In the genomic region with DNA sequence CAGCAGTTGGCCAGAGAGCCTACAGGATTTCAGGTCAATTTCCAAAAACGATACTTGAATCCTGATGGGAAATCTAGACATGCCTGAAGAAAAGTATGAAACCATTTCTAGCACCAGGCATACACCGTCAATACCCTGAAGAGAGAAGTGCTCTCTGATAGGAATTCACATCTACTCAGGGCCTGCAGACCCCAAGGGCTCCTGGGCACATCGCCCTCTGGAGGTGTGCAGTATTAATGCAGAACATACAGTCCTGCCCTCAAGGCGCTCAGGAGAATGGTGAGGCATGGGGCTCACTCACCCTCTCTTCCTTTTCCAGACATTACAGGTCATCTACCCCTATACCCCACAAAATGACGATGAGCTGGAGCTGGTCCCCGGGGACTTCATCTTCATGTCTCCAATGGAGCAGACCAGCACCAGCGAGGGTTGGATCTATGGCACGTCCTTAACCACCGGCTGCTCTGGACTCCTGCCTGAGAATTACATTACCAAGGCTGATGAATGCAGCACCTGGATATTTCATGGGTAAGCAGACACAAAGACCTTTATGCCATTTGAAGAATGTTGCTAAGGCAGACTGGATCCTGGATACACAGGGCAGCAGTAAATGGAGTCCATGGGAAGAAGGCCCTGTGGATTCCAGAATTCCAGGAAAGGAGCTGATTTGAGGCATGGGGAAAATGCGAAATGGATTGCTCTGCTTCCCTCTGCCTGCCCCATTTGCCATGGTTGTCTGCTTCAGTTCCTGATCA, we compare ENCODE assay signal across 18 cellular contexts. TPM values are rescaled to one million over a fixed set of nuclear protein-coding genes. Genes with fewer than 3 reads are reported as not detected.
DNase-seq lines count a peak whose midpoint lies in the region; ATAC-seq and TF ChIP-seq lines count a peak whose summit lies in the region.
"Had no signal": no experiment of that assay in that cellular context is flagged by ENCODE, and none has a peak within 500 bp of the region (broad histone marks: within the 10 kb centered on the region; RNA-seq: fewer than 3 reads in every experiment).

No MANE protein-coding gene starts in this region.

- CTCF ChIA-PET in IMR-90 (lab: Yijun Ruan, JAX) = interaction anchor here (0.7 to 0.8 kb wide), 2 partner anchors 9 to 68 kb away, joined by 3 read pairs; no protein-coding TSS in a partner anchor

- no peak overlapping the region for H3K27ac ChIP-seq in IMR-90 (ENCODE audit: insufficient read depth, low read length)
- H3K27ac ChIP-seq in effector memory CD4-positive, alpha-beta T cell (ENCODE audit: insufficient read depth, low read length, poor library complexity, severe bottlenecking) = no peak overlapping the region
- H3K27ac ChIP-seq: gastrocnemius medialis, left lung, Peyer's patch, skin epidermis, thyroid gland had no signal

- H3K4me3 Mint-ChIP-seq in chondrocyte (ENCODE audit: unreplicated experiment) (no peak overlapping the region), osteocyte (ENCODE audit: unreplicated experiment) (no peak overlapping the region)

- no peak overlapping the region for H3K14ac ChIP-seq in IMR-90 (replicated peaks; ENCODE audit: low read depth, low read length)

- H3K4me1 Mint-ChIP-seq in chondrocyte (ENCODE audit: low read depth) = peaks cover 31% of the 10 kb centered on the region
- H3K4me1 Mint-ChIP-seq in osteocyte (ENCODE audit: unreplicated experiment) = peaks cover 41% of the 10 kb centered on the region

- no peaks in the 10 kb centered on the region for H3K9me3 ChIP-seq in IMR-90 (ENCODE audit: control insufficient read depth, insufficient read depth, low read length)
- H3K9me3 ChIP-seq in effector memory CD4-positive, alpha-beta T cell (ENCODE audit: control insufficient read depth, low read length) = no peaks in the 10 kb centered on the region
- H3K9me3 ChIP-seq: gastrocnemius medialis, left lung, Peyer's patch, thyroid gland had no signal

- no peaks in the 10 kb centered on the region for H3K27me3 ChIP-seq in IMR-90 (ENCODE audit: control insufficient read depth, insufficient read depth, low read length)
- no peaks in the 10 kb centered on the region for H3K27me3 ChIP-seq in effector memory CD4-positive, alpha-beta T cell (replicated peaks; ENCODE audit: control insufficient read depth, insufficient read depth, low read length, poor library complexity, severe bottlenecking)
- H3K27me3 ChIP-seq: gastrocnemius medialis, left lung, Peyer's patch, thyroid gland had no signal

- no peak overlapping the region for H3K4me2 ChIP-seq in IMR-90 (ENCODE audit: low read depth, low read length)

- peaks cover 4% of the 10 kb centered on the region for H3K9me1 ChIP-seq in IMR-90 (ENCODE audit: insufficient read depth, low read length)

- H4K8ac ChIP-seq in IMR-90 (ENCODE audit: low read depth in 2 of 2, low read length in 2 of 2) = no peak overlapping the region

- H3K9ac ChIP-seq in IMR-90 (ENCODE audit: low read depth, low read length) = no peak overlapping the region

- BruUV-seq in IMR-90 (replicated peaks; lab: Mats Ljungman, UMichigan) = no TSS peak

- TF ChIP-seq RAD21 in IMR-90 (IDR thresholded peaks at IDR 0.05; ENCODE audit: low read length) = no peak

- POLR2A ChIA-PET in IMR-90 (lab: Charles Lee; ENCODE audit: unreplicated experiment) = no interaction called here

- H3K23ac ChIP-seq in IMR-90 (ENCODE audit: low read depth, low read length) = no peak overlapping the region

- no peak overlapping the region for H3K4ac ChIP-seq in IMR-90 (ENCODE audit: low read depth, low read length)

- H4K91ac ChIP-seq in IMR-90 (ENCODE audit: insufficient read depth, low read depth, low read length) = no peak overlapping the region

- H3K56ac ChIP-seq in IMR-90 (ENCODE audit: extremely low read depth, insufficient read depth, low read length) = no peak overlapping the region

- peaks cover 1% of the 10 kb centered on the region for H3K36me3 Mint-ChIP-seq in chondrocyte (ENCODE audit: low read depth)
- H3K36me3 Mint-ChIP-seq in osteocyte (ENCODE audit: unreplicated experiment) = peaks cover 7% of the 10 kb centered on the region

- H3K27me3 Mint-ChIP-seq in chondrocyte (ENCODE audit: low read depth) = no peaks in the 10 kb centered on the region
- no peaks in the 10 kb centered on the region for H3K27me3 Mint-ChIP-seq in osteocyte (ENCODE audit: unreplicated experiment)

- DNase-seq in GM12865 (ENCODE audit: low read depth) = no peak
- DNase-seq in IMR-90 = no peak
- DNase-seq in chondrocyte (ENCODE audit: low spot score) = no peak
- no peak for DNase-seq in osteocyte (ENCODE audit: extremely low spot score, unreplicated experiment)
- no peak for DNase-seq in effector memory CD4-positive, alpha-beta T cell
- DNase-seq in AG08396 (ENCODE audit: low spot score) = no peak
- no peak for DNase-seq in NCI-H128 (lab: John Stamatoyannopoulos, UW; ENCODE audit: unreplicated experiment)
- DNase-seq: activated CD8-positive, alpha-beta memory T cell treated with anti-CD3 and anti-CD28 coated beads for 24 hours; central memory CD4-positive, alpha-beta T cell; DMS79 treated with DMSO at 0.1 percent for 48 hours; gastrocnemius medialis; left lung; NCI-H2081 treated with DMSO at 0.1 percent for 48 hours; NCI-H526 treated with DMSO at 0.1 percent for 48 hours; Peyer's patch; thyroid gland had no signal

- H3K79me1 ChIP-seq in IMR-90 (ENCODE audit: low read depth in 1 of 2, low read length in 2 of 2) = peaks cover 3 to 19% of the 10 kb centered on the region in 2 experiments; a peak in 3 of 4 replicates

- H2BK5ac ChIP-seq in IMR-90 (ENCODE audit: low read depth, low read length, poor library complexity, severe bottlenecking) = no peak overlapping the region

- ATAC-seq in IMR-90 (ENCODE audit: low read depth) = no peak
- ATAC-seq: gastrocnemius medialis, HepG2, left lung had no signal

- no peak overlapping the region for H2AK5ac ChIP-seq in IMR-90 (ENCODE audit: low read depth, low read length)

- no peak overlapping the region for H4K5ac ChIP-seq in IMR-90 (ENCODE audit: low read depth, low read length)

- H4K20me1 ChIP-seq in IMR-90 (ENCODE audit: insufficient read depth, low read length) = peaks cover 4% of the 10 kb centered on the region; the same call in 1 of the 2 replicates

- H2BK120ac ChIP-seq in IMR-90 (ENCODE audit: low read depth, low read length) = no peak overlapping the region

- H3K4me3 ChIP-seq in GM12865 (ENCODE audit: low read depth, low read length) = no peak overlapping the region
- no peak overlapping the region for H3K4me3 ChIP-seq in IMR-90 (ENCODE audit: insufficient read depth, low read depth, low read length)
- H3K4me3 ChIP-seq in effector memory CD4-positive, alpha-beta T cell (ENCODE audit: insufficient read depth, low read depth, low read length, poor library complexity, severe bottlenecking) = no peak overlapping the region
- H3K4me3 ChIP-seq: gastrocnemius medialis, left lung, Peyer's patch, skin epidermis, thyroid gland had no signal

- peak; percentile 14 for TF ChIP-seq CTCF in GM12865 (IDR thresholded peaks at IDR 0.05; ENCODE audit: insufficient read depth, low read depth, low read length, missing control alignments)
- TF ChIP-seq CTCF in IMR-90 (conservative IDR thresholded peaks at IDR 0.05; ENCODE audit: low read depth, low read length) = 0 out of 2 replicates have a peak, but pooled peaks have one; percentile 5
- peak; percentile 47 for TF ChIP-seq CTCF in chondrocyte (IDR thresholded peaks at IDR 0.05)
- TF ChIP-seq CTCF in osteocyte (IDR thresholded peaks at IDR 0.05) = peak; percentile 14

- H3K27ac Mint-ChIP-seq in chondrocyte (ENCODE audit: unreplicated experiment) = no peak overlapping the region
- H3K27ac Mint-ChIP-seq in osteocyte (ENCODE audit: unreplicated experiment) = peak overlapping the region; percentile 85

- dilution Hi-C loops in IMR-90 (cut with HindIII; ENCODE audit: low sequenced_read_pairs, unreplicated experiment) = no loop called here

- H3K18ac ChIP-seq in IMR-90 (ENCODE audit: low read depth, low read length) = no peak overlapping the region

- intact Hi-C loops in IMR-90 (cut with micrococcal nuclease) = no loop called here

- no peak overlapping the region for H2AFZ ChIP-seq in IMR-90 (replicated peaks; ENCODE audit: low read length, poor library complexity)

- peaks cover 16% of the 10 kb centered on the region for H3K4me1 ChIP-seq in IMR-90 (ENCODE audit: control insufficient read depth, insufficient read depth, low read length)
- no peaks in the 10 kb centered on the region for H3K4me1 ChIP-seq in effector memory CD4-positive, alpha-beta T cell (ENCODE audit: control insufficient read depth, insufficient read depth, low read length, poor library complexity, severe bottlenecking)
- H3K4me1 ChIP-seq: Peyer's patch, thyroid gland had no signal

- TF ChIP-seq POLR2A in IMR-90 (IDR thresholded peaks at IDR 0.05; ENCODE audit: low read depth, low read length) = no peak

- H3K9me3 Mint-ChIP-seq in chondrocyte (ENCODE audit: low read depth) = no peaks in the 10 kb centered on the region
- no peaks in the 10 kb centered on the region for H3K9me3 Mint-ChIP-seq in osteocyte (ENCODE audit: unreplicated experiment)

- H2BK20ac ChIP-seq in IMR-90 (ENCODE audit: low read depth, low read length) = no peak overlapping the region

- in situ Hi-C loops in IMR-90 (cut with MboI; ENCODE audit: low sequenced_read_pairs) = no loop called here

- peaks cover 13% of the 10 kb centered on the region for H3K36me3 ChIP-seq in IMR-90 (ENCODE audit: control insufficient read depth, insufficient read depth, low read length)
- H3K36me3 ChIP-seq in effector memory CD4-positive, alpha-beta T cell (ENCODE audit: control insufficient read depth, insufficient read depth, low read length) = peaks cover 25% of the 10 kb centered on the region
- H3K36me3 ChIP-seq: gastrocnemius medialis, thyroid gland had no signal

- no peak overlapping the region for H2AK9ac ChIP-seq in IMR-90 (replicated peaks; ENCODE audit: low read depth, low read length, poor library complexity)

- H2BK15ac ChIP-seq in IMR-90 (ENCODE audit: low read depth, low read length) = no peak overlapping the region

- WGBS in IMR-90 (ENCODE audit: extremely low coverage in 2 of 2, insufficient read length in 1 of 2), 2 experiments = 97% methylated on average over 5 of the region's 10 CpGs; no CpG with 5 or more reads in 1 of the 2 experiments

TF ChIP-seq in IMR-90, 13 proteins besides CTCF, POLR2A, EP300 and RAD21 (continues in another document):
- TF ChIP-seq NFE2L2 (IDR thresholded peaks at IDR 0.05; ENCODE audit: low read depth, low read length) = no peak
- no peak for TF ChIP-seq MAZ (IDR thresholded peaks at IDR 0.05; ENCODE audit: borderline replicate concordance, low read depth, low read length)
- TF ChIP-seq RCOR1 (IDR thresholded peaks at IDR 0.05; ENCODE audit: insufficient replicate concordance, low read length) = no peak
- TF ChIP-seq SMC3 (IDR thresholded peaks at IDR 0.05; ENCODE audit: low read depth, low read length) = no peak
- no peak for TF ChIP-seq MXI1 (IDR thresholded peaks at IDR 0.05; ENCODE audit: borderline replicate concordance, low read depth, low read length)
- TF ChIP-seq CHD1 (IDR thresholded peaks at IDR 0.05; ENCODE audit: low read depth, low read length) = no peak
- no peak for TF ChIP-seq RFX5 (IDR thresholded peaks at IDR 0.05; ENCODE audit: low read depth, low read length)

RNA-seq across cellular contexts. Expression of gene CRTAM, which starts 49.3 kb away (rescaled TPM):
- total RNA-seq in IMR-90 (2012; rRNA removed) (not detected in 2 replicates), chondrocyte (not detected in 3 replicates), osteocyte (not detected in 2 replicates)
- not detected in 2 replicates for polyA plus RNA-seq in IMR-90 (2012; rRNA removed)
- not detected in 2 replicates for polyA plus RNA-seq in IMR-90 (2012; cell fraction: cytosol; rRNA removed)
- polyA plus RNA-seq in IMR-90 (2012; cell fraction: nucleus; rRNA removed; ENCODE audit: low replicate concordance) = not detected in 2 replicates
- total RNA-seq: HepG2 had no signal
- polyA plus RNA-seq: HepG2 had no signal
